ENCODE assay signal across 18 cellular contexts in genomic region chr18:2848879-2849254, GRCh38. TPM values are rescaled to one million over a fixed set of nuclear protein-coding genes. Genes with fewer than 3 reads are reported as not detected.
DNase-seq lines count a peak whose midpoint lies in the region; ATAC-seq and TF ChIP-seq lines count a peak whose summit lies in the region.
"Had no signal": no experiment of that assay in that cellular context is flagged by ENCODE, and none has a peak within 500 bp of the region (broad histone marks: within the 10 kb centered on the region; RNA-seq: fewer than 3 reads in every experiment).

No MANE protein-coding gene starts in this region.

- H3K4me1 Mint-ChIP-seq in memory B cell (peaks cover 23% of the 10 kb centered on the region), osteocyte (ENCODE audit: unreplicated experiment) (peaks cover 12% of the 10 kb centered on the region)

- H3K36me3 ChIP-seq in left ventricle myocardium inferior, result no peaks in the 10 kb centered on the region
- H3K36me3 ChIP-seq in adipocyte (ENCODE audit: control insufficient read depth, insufficient read depth, low read length, severe bottlenecking), result no peaks in the 10 kb centered on the region
- H3K36me3 ChIP-seq: tibial nerve had no signal

- H3K4me3 Mint-ChIP-seq in memory B cell, result no peak overlapping the region
- no peak overlapping the region for H3K4me3 Mint-ChIP-seq in osteocyte (ENCODE audit: unreplicated experiment)

- peaks cover 2% of the 10 kb centered on the region for H3K36me3 Mint-ChIP-seq in memory B cell
- H3K36me3 Mint-ChIP-seq in osteocyte (ENCODE audit: unreplicated experiment), result no peaks in the 10 kb centered on the region

- H3K27ac ChIP-seq in left ventricle myocardium inferior (replicated peaks), result peak overlapping the region; percentile 80

- no peaks in the 10 kb centered on the region for H3K9me3 ChIP-seq in left ventricle myocardium inferior (replicated peaks)
- no peaks in the 10 kb centered on the region for H3K9me3 ChIP-seq in adipocyte (ENCODE audit: control insufficient read depth, low read length)
- H3K9me3 ChIP-seq: tibial nerve had no signal

- H3K9me3 Mint-ChIP-seq in memory B cell (no peaks in the 10 kb centered on the region), osteocyte (ENCODE audit: unreplicated experiment) (no peaks in the 10 kb centered on the region)

- H3K27ac Mint-ChIP-seq in memory B cell, result peak overlapping the region; percentile 87
- H3K27ac Mint-ChIP-seq in osteocyte (ENCODE audit: unreplicated experiment), result no peak overlapping the region

- no peak overlapping the region for H3K9ac ChIP-seq in adipocyte (ENCODE audit: low read length)

- H3K27me3 ChIP-seq in left ventricle myocardium inferior (ENCODE audit: low read depth), result peaks cover 67% of the 10 kb centered on the region
- no peaks in the 10 kb centered on the region for H3K27me3 ChIP-seq in adipocyte (replicated peaks; ENCODE audit: control insufficient read depth, insufficient read depth, low read length)

- ATAC-seq in left ventricle myocardium superior, result no peak
- ATAC-seq in memory B cell (ENCODE audit: low read depth), result no peak
- ATAC-seq in GM21367 (IDR thresholded peaks at IDR 0.05; ENCODE audit: unreplicated experiment), result no peak
- ATAC-seq in HG03354 (IDR thresholded peaks at IDR 0.05; ENCODE audit: poor library complexity, severe bottlenecking, unreplicated experiment), result no peak
- ATAC-seq: HepG2, Panc1 had no signal

- peak overlapping the region; percentile 75 for H3K4me3 ChIP-seq in left ventricle myocardium inferior
- peak overlapping the region; percentile 85 for H3K4me3 ChIP-seq in adipocyte (ENCODE audit: low read length)

- intact Hi-C loops in left ventricle myocardium inferior (cut with micrococcal nuclease) (no loop called here), left ventricle myocardium superior (cut with micrococcal nuclease) (no loop called here)

- DNase-seq in left ventricle myocardium inferior (no peak), left ventricle myocardium superior (no peak), adipocyte (ENCODE audit: low read depth) (no peak), memory B cell (ENCODE audit: low spot score in 2 of 2) (no peak), osteocyte (ENCODE audit: extremely low spot score, unreplicated experiment) (no peak), anterior cingulate cortex (lab: John Stamatoyannopoulos, UW) (no peak)
- DNase-seq: activated CD4-positive, alpha-beta T cell treated with anti-CD3 and anti-CD28 coated beads for 4 hours; activated gamma-delta T cell; DND-41; NCI-H1105; NCI-H524 treated with DMSO at 0.1 percent for 48 hours; stimulated activated CD4-positive, alpha-beta T cell treated with anti-CD3 and anti-CD28 coated beads, Interleukin-12 subunit alpha, Interleukin-12 subunit beta, amount 100 ng/mL, for 4 hours; T-helper 1 cell had no signal

- TF ChIP-seq CTCF in left ventricle myocardium inferior (IDR thresholded peaks at IDR 0.05; ENCODE audit: borderline replicate concordance) (no peak), osteocyte (IDR thresholded peaks at IDR 0.05) (no peak)

- H3K27me3 Mint-ChIP-seq in memory B cell (peaks cover 12% of the 10 kb centered on the region), osteocyte (ENCODE audit: unreplicated experiment) (no peaks in the 10 kb centered on the region)

- H3K4me1 ChIP-seq in left ventricle myocardium inferior (peaks cover 27% of the 10 kb centered on the region), adipocyte (ENCODE audit: control insufficient read depth, insufficient read depth, low read length) (peaks cover 18% of the 10 kb centered on the region)

RNA-seq across cellular contexts. Expression of gene EMILIN2, which starts 2.1 kb away (rescaled TPM):
- total RNA-seq in left ventricle myocardium inferior, result 12.4 TPM
- total RNA-seq in left ventricle myocardium superior, result 23.4 TPM
- total RNA-seq in osteocyte, result 2.2 and 2.8 TPM in 2 replicates
